Comparison of ENCODE assay signal across 16 cellular contexts in genomic region chr17:19311016-19311415, GRCh38.
"Had no signal": no experiment of that assay in that cellular context is flagged by ENCODE, and none has a peak within 500 bp of the region (broad histone marks: within the 10 kb centered on the region; RNA-seq: fewer than 3 reads in every experiment).

No MANE protein-coding gene starts in this region.

- H3K36me3 ChIP-seq: uterus had no signal

- H3K4me1 ChIP-seq: uterus had no signal

- H3K27ac Mint-ChIP-seq: activated naive CD4-positive, alpha-beta T cell treated with anti-CD3 and anti-CD28 coated beads, Interleukin-2, amount 50 U/mL, for 24 hours; progenitor cell of endocrine pancreas; stimulated activated naive CD8-positive, alpha-beta T cell treated with anti-CD3 and anti-CD28 coated beads, Interleukin-15, Interleukin-2, amounts not matched to agents 100 ng/mL and 50 ng/mL, for 24 hours had no signal

- H3K4me3 Mint-ChIP-seq: activated naive CD4-positive, alpha-beta T cell treated with anti-CD3 and anti-CD28 coated beads, Interleukin-2, amount 50 U/mL, for 24 hours; naive thymus-derived CD8-positive, alpha-beta T cell; stimulated activated naive CD8-positive, alpha-beta T cell treated with anti-CD3 and anti-CD28 coated beads, Interleukin-15, Interleukin-2, amounts not matched to agents 100 ng/mL and 50 ng/mL, for 24 hours had no signal

- H3K9me3 ChIP-seq: gastroesophageal sphincter, mucosa of descending colon, thoracic aorta, uterus had no signal

- H3K27me3 ChIP-seq: brain microvascular endothelial cell, gastroesophageal sphincter, uterus had no signal

- H3K4me3 ChIP-seq: gastroesophageal sphincter, mucosa of descending colon, thoracic aorta, uterus had no signal

- DNase-seq: activated T-cell treated with anti-CD3 and anti-CD28 coated beads, Interleukin-2, amount 50 U/mL, for 1 hour; amniotic stem cell; brain microvascular endothelial cell; hippocampal formation; kidney glomerular epithelial cell; mucosa of descending colon; naive thymus-derived CD8-positive, alpha-beta T cell; stimulated activated CD4-positive, alpha-beta T cell treated with anti-CD3 and anti-CD28 coated beads, Interleukin-4, amount 100 ng/mL, for 1 hour; T-helper 2 cell; uterus had no signal

- H3K27me3 Mint-ChIP-seq: progenitor cell of endocrine pancreas had no signal

- ATAC-seq: activated CD4-positive, CD25-positive, alpha-beta regulatory T cell treated with anti-CD3 and anti-CD28 coated beads, Interleukin-2, amount 50 U/mL, for 24 hours; gastroesophageal sphincter; mucosa of descending colon; naive thymus-derived CD8-positive, alpha-beta T cell had no signal

- H3K9me3 Mint-ChIP-seq: activated naive CD4-positive, alpha-beta T cell treated with anti-CD3 and anti-CD28 coated beads, Interleukin-2, amount 50 U/mL, for 24 hours; naive thymus-derived CD8-positive, alpha-beta T cell; stimulated activated naive CD8-positive, alpha-beta T cell treated with anti-CD3 and anti-CD28 coated beads, Interleukin-15, Interleukin-2, amounts not matched to agents 100 ng/mL and 50 ng/mL, for 24 hours had no signal

- H3K27ac ChIP-seq: gastroesophageal sphincter, thoracic aorta had no signal

- H3K36me3 Mint-ChIP-seq: naive thymus-derived CD8-positive, alpha-beta T cell had no signal
